ENCODE assay signal across 23 cellular contexts in genomic region chr9:128107260-128107970, GRCh38. TPM values are rescaled to one million over a fixed set of nuclear protein-coding genes. Genes with fewer than 3 reads are reported as not detected.
DNase-seq lines count a peak whose midpoint lies in the region; ATAC-seq, FAIRE-seq and TF ChIP-seq lines count a peak whose summit lies in the region.
"Had no signal": no experiment of that assay in that cellular context is flagged by ENCODE, and none has a peak within 500 bp of the region (broad histone marks: within the 10 kb centered on the region; RNA-seq: fewer than 3 reads in every experiment).

No MANE protein-coding gene starts in this region.

- H3K4me3 Mint-ChIP-seq in central memory CD8-positive, alpha-beta T cell = no peak overlapping the region
- H3K4me3 Mint-ChIP-seq in neural progenitor cell = peak overlapping the region; percentile 33
- H3K4me3 Mint-ChIP-seq: activated B cell treated with CpG ODN at 0.5 μM for 24 hours; CD4-positive, CD25-positive, alpha-beta regulatory T cell; T-cell had no signal

- no peaks in the 10 kb centered on the region for H3K27me3 Mint-ChIP-seq in central memory CD8-positive, alpha-beta T cell
- peaks cover 3% of the 10 kb centered on the region for H3K27me3 Mint-ChIP-seq in neural progenitor cell (ENCODE audit: insufficient read depth, low read depth)
- H3K27me3 Mint-ChIP-seq: activated B cell treated with CpG ODN at 0.5 μM for 24 hours; CD4-positive, CD25-positive, alpha-beta regulatory T cell; T-cell had no signal

- intact Hi-C loops in Right ventricle myocardium superior (cut with DNase I) = no loop called here
- intact Hi-C loops in Right ventricle myocardium inferior (cut with DNase I) = no loop called here

- H3F3A ChIP-seq in neural progenitor cell (ENCODE audit: low read depth) = no peaks in the 10 kb centered on the region

- no peaks in the 10 kb centered on the region for H3K79me2 ChIP-seq in neural progenitor cell (ENCODE audit: low read depth)

- no peaks in the 10 kb centered on the region for H3K4me1 ChIP-seq in neural progenitor cell

- H3K36me3 ChIP-seq in neural progenitor cell = no peaks in the 10 kb centered on the region

- peak overlapping the region; percentile 75 for H3K27ac Mint-ChIP-seq in central memory CD8-positive, alpha-beta T cell (ENCODE audit: low read depth)
- H3K27ac Mint-ChIP-seq in neural progenitor cell = peak overlapping the region; percentile 66
- H3K27ac Mint-ChIP-seq: activated B cell treated with CpG ODN at 0.5 μM for 24 hours; activated T-helper 2 cell treated with anti-CD3 and anti-CD28 coated beads, Interferon-gamma antibody, Interleukin-2, Interleukin-4, amounts not matched to agents 10 μg/mL and 5 μg/mL and 100 μg/mL, durations not matched to agents 14 hours and 24 hours and 36 hours had no signal

- peaks cover 25% of the 10 kb centered on the region for H3K36me3 Mint-ChIP-seq in central memory CD8-positive, alpha-beta T cell (ENCODE audit: insufficient read depth)
- peaks cover 11% of the 10 kb centered on the region for H3K36me3 Mint-ChIP-seq in neural progenitor cell

- no peak overlapping the region for H3K27ac ChIP-seq in neural progenitor cell
- H3K27ac ChIP-seq: upper lobe of left lung had no signal

- no peak overlapping the region for H3K9ac ChIP-seq in neural progenitor cell

- ATAC-seq in Right ventricle myocardium superior (ENCODE audit: poor library complexity) = peak; percentile 8
- ATAC-seq in Right ventricle myocardium inferior = no peak
- no peak for ATAC-seq in central memory CD8-positive, alpha-beta T cell (replicated peaks; ENCODE audit: extremely low read depth, poor library complexity, severe bottlenecking)

- in situ Hi-C loops in GM13977 (cut with MboI; ENCODE audit: low pct_unique_long_range_greater_than_20kb, low sequenced_read_pairs, unreplicated experiment) = no loop called here

- peaks cover 14% of the 10 kb centered on the region for H3K4me1 Mint-ChIP-seq in central memory CD8-positive, alpha-beta T cell
- H3K4me1 Mint-ChIP-seq in neural progenitor cell = peaks cover 6% of the 10 kb centered on the region

- DNase-seq in Right ventricle myocardium superior (peak; percentile 40), Right ventricle myocardium inferior (ENCODE audit: missing footprints) (no peak), neural progenitor cell (ENCODE audit: low spot score) (no peak), urothelium cell line (ENCODE audit: low spot score) (no peak), GM13977 (ENCODE audit: low spot score) (no peak), SK-N-DZ (ENCODE audit: low spot score) (no peak), NCI-H1694 (lab: John Stamatoyannopoulos, UW) (no peak)
- no peak for DNase-seq in central memory CD8-positive, alpha-beta T cell (ENCODE audit: low spot score in 2 of 2)
- DNase-seq: activated B cell treated with CpG ODN at 0.5 μM for 24 hours; amygdala; CD4-positive, CD25-positive, alpha-beta regulatory T cell; DMS79; hypothalamus; MM.1S; NCI-H1930; NCI-H510A; upper lobe of left lung had no signal

- no peaks in the 10 kb centered on the region for H3K27me3 ChIP-seq in neural progenitor cell
- H3K27me3 ChIP-seq: upper lobe of left lung had no signal

- H4K20me1 ChIP-seq in neural progenitor cell (ENCODE audit: low read depth) = no peaks in the 10 kb centered on the region

- peak; percentile 62 for FAIRE-seq in urothelium cell line (lab: Jason Lieb, UNC)
- FAIRE-seq: colon, endometrium, GM19239 had no signal

- H2AFZ ChIP-seq in neural progenitor cell (replicated peaks) = no peak overlapping the region

- TF ChIP-seq CTCF in neural progenitor cell (IDR thresholded peaks at IDR 0.05) (no peak), GM13977 (IDR thresholded peaks at IDR 0.05; ENCODE audit: extremely low read depth, insufficient read depth, missing control alignments) (no peak)

- no peak overlapping the region for H3K4me2 ChIP-seq in neural progenitor cell

- H3K9me3 ChIP-seq in neural progenitor cell (ENCODE audit: low read depth) = no peaks in the 10 kb centered on the region
- H3K9me3 ChIP-seq: upper lobe of left lung had no signal

- no peaks in the 10 kb centered on the region for H3K9me3 Mint-ChIP-seq in central memory CD8-positive, alpha-beta T cell
- no peaks in the 10 kb centered on the region for H3K9me3 Mint-ChIP-seq in neural progenitor cell
- H3K9me3 Mint-ChIP-seq: activated B cell treated with CpG ODN at 0.5 μM for 24 hours; activated T-helper 2 cell treated with anti-CD3 and anti-CD28 coated beads, Interferon-gamma antibody, Interleukin-2, Interleukin-4, amounts not matched to agents 10 μg/mL and 5 μg/mL and 100 μg/mL, durations not matched to agents 14 hours and 24 hours and 36 hours; CD4-positive, CD25-positive, alpha-beta regulatory T cell; T-cell had no signal

- no peak overlapping the region for H3K4me3 ChIP-seq in neural progenitor cell
- H3K4me3 ChIP-seq: upper lobe of left lung had no signal

RNA-seq across cellular contexts. Expression of gene PTGES2, which starts 20.1 kb away (rescaled TPM):
- 155 TPM for total RNA-seq in Right ventricle myocardium superior
- total RNA-seq in Right ventricle myocardium inferior = 158 TPM
- 25.7 and 61.2 TPM in 2 replicates for total RNA-seq in neural progenitor cell (ENCODE audit: low replicate concordance)
- 61.7 and 69.6 TPM in 2 replicates for polyA plus RNA-seq in SK-N-DZ (2014; cell fraction: cytosol; rRNA removed)
- polyA plus RNA-seq in SK-N-DZ (2014; cell fraction: nucleus; rRNA removed) = 159 and 165 TPM in 2 replicates

RNA-seq across cellular contexts. Expression of gene SLC25A25, which starts 39.4 kb away (rescaled TPM):
- 5.0 TPM for total RNA-seq in Right ventricle myocardium superior
- total RNA-seq in Right ventricle myocardium inferior = 5.9 TPM
- total RNA-seq in neural progenitor cell (ENCODE audit: low replicate concordance) = 8.5 and 15.7 TPM in 2 replicates
- polyA plus RNA-seq in SK-N-DZ (2014; cell fraction: cytosol; rRNA removed) = 29.1 and 31.5 TPM in 2 replicates
- polyA plus RNA-seq in SK-N-DZ (2014; cell fraction: nucleus; rRNA removed) = 26.6 and 27.7 TPM in 2 replicates

RNA-seq across cellular contexts. Expression of gene NAIF1, which starts 40.3 kb away (rescaled TPM):
- total RNA-seq in Right ventricle myocardium superior (4.5 TPM), Right ventricle myocardium inferior (5.1 TPM), neural progenitor cell (ENCODE audit: low replicate concordance) (8.4 and 9.5 TPM in 2 replicates)
- 16.1 and 16.4 TPM in 2 replicates for polyA plus RNA-seq in SK-N-DZ (2014; cell fraction: cytosol; rRNA removed)
- 4.8 and 7.4 TPM in 2 replicates for polyA plus RNA-seq in SK-N-DZ (2014; cell fraction: nucleus; rRNA removed)

RNA-seq across cellular contexts. Expression of gene LCN2, which starts 41.8 kb away (rescaled TPM):
- total RNA-seq in Right ventricle myocardium superior = not detected
- total RNA-seq in Right ventricle myocardium inferior = not detected
- not detected in 2 replicates for total RNA-seq in neural progenitor cell (ENCODE audit: low replicate concordance)
- polyA plus RNA-seq in SK-N-DZ (2014; cell fraction: cytosol; rRNA removed) = 1.3 TPM in 1 of 2 replicates, not detected in the other
- polyA plus RNA-seq in SK-N-DZ (2014; cell fraction: nucleus; rRNA removed) = not detected in 2 replicates
- total RNA-seq: activated B cell treated with CpG ODN at 0.5 μM for 24 hours; activated T-helper 2 cell treated with anti-CD3 and anti-CD28 coated beads, Interferon-gamma antibody, Interleukin-2, Interleukin-4, amounts not matched to agents 10 μg/mL and 5 μg/mL and 100 μg/mL, durations not matched to agents 14 hours and 24 hours and 36 hours; osteocyte; T-cell had no signal
- polyA plus RNA-seq: CD4-positive, CD25-positive, alpha-beta regulatory T cell had no signal

RNA-seq across cellular contexts. Expression of gene BBLN, which starts 52.6 kb away (rescaled TPM):
- total RNA-seq in Right ventricle myocardium superior (31.3 TPM), Right ventricle myocardium inferior (36.1 TPM), neural progenitor cell (ENCODE audit: low replicate concordance) (69.4 and 228 TPM in 2 replicates)
- 217 and 266 TPM in 2 replicates for polyA plus RNA-seq in SK-N-DZ (2014; cell fraction: cytosol; rRNA removed)
- polyA plus RNA-seq in SK-N-DZ (2014; cell fraction: nucleus; rRNA removed) = 151 and 172 TPM in 2 replicates
